17 cellular contexts compared by ENCODE assay signal in the genomic region with DNA sequence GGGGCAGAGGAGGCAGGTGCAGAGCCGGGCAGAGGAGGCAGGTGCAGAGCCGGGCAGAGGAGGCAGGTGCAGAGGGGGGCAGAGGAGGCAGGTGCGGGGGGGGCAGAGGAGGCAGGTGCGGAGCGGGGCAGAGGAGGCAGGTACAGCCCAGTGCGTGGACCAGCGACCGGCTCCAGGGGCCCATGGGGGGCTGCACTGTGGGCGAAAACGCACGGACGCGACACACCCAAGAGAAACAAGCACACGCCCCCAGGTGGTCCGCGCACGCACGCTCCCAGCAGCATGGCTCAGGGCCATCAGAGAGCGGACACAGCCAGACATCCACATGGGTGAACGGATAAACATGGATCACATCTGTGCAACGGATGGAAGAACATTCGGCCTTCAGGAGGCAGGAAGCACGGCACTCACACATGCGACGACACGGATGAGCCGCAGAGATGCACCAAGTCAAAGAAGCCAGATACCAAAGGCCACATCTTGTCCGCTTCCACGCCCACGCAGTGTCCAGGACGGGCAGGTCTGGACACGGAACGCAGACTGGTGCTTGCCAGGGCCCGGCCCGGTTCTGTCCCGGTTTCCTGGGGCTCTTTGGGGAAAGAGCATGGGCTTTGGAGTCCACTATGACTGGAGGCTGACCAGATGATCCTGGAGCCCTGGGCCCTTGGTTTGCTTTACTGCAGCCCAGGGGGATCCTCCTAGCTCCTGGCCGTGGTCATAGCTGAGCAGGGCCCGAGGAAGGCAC.
"Had no signal": no experiment of that assay in that cellular context is flagged by ENCODE, and none has a peak within 500 bp of the region (broad histone marks: within the 10 kb centered on the region; RNA-seq: fewer than 3 reads in every experiment).

No MANE protein-coding gene starts in this region.

- H3K9me3 Mint-ChIP-seq: dendritic cell treated with granulocyte-macrophage colony-stimulating factor and Interleukin-4, amounts not matched to agents 40 ng/mL and 50 ng/mL, for 4 days; effector memory CD8-positive, alpha-beta T cell had no signal

- H3K36me3 Mint-ChIP-seq: naive B cell had no signal

- H3K27ac Mint-ChIP-seq: dendritic cell treated with granulocyte-macrophage colony-stimulating factor and Interleukin-4, amounts not matched to agents 40 ng/mL and 50 ng/mL, for 4 days; naive B cell had no signal

- H3K27ac ChIP-seq: epithelial cell of prostate, esophagus muscularis mucosa, gastroesophageal sphincter, hepatocyte had no signal

- DNase-seq: effector memory CD8-positive, alpha-beta T cell; foreskin fibroblast; head of caudate nucleus; left colon; left ventricle myocardium superior; mesendoderm; naive B cell; right cardiac atrium; small intestine; stimulated activated CD4-positive, alpha-beta T cell treated with anti-CD3 and anti-CD28 coated beads, Interleukin-12 subunit alpha, Interleukin-12 subunit beta, amount 100 ng/mL, for 4 hours; stimulated activated naive CD4-positive, alpha-beta T cell treated with Interleukin-2 at 50 U/mL for 16 hours; trophoblast cell had no signal

- H3K27me3 Mint-ChIP-seq: dendritic cell treated with granulocyte-macrophage colony-stimulating factor and Interleukin-4, amounts not matched to agents 40 ng/mL and 50 ng/mL, for 4 days; effector memory CD8-positive, alpha-beta T cell; naive B cell had no signal

- H3K4me3 Mint-ChIP-seq: dendritic cell treated with granulocyte-macrophage colony-stimulating factor and Interleukin-4, amounts not matched to agents 40 ng/mL and 50 ng/mL, for 4 days; effector memory CD8-positive, alpha-beta T cell; naive B cell had no signal

- ATAC-seq: effector memory CD8-positive, alpha-beta T cell; gastroesophageal sphincter; left colon; left ventricle myocardium superior; right cardiac atrium had no signal
